ENCODE assay signal across 8 cellular contexts in genomic region chr5:95808686-95809413, GRCh38. TPM values are rescaled to one million over a fixed set of nuclear protein-coding genes. Genes with fewer than 3 reads are reported as not detected.
A peak's percentile ranks its signal among the peaks of the same experiment; 100 is the strongest.
DNase-seq lines count a peak whose midpoint lies in the region; ATAC-seq and TF ChIP-seq lines count a peak whose summit lies in the region.

No MANE protein-coding gene starts in this region.

- peaks cover 5% of the 10 kb centered on the region for H3K36me3 ChIP-seq in CD8-positive, alpha-beta T cell (ENCODE audit: insufficient read depth, low read length)
- no peaks in the 10 kb centered on the region for H3K36me3 ChIP-seq in testis (ENCODE audit: low read depth, missing control alignments)

- intact Hi-C loops in CD8-positive, alpha-beta T cell (cut with DNase I, micrococcal nuclease): loop anchor here (1.0 to 10.0 kb wide), 6 partner anchors 13 to 856 kb away; partner anchors contain the start of genes CAST (in 1 of the 2) and GLRX (in 1 of the 2)
- intact Hi-C loops in testis (cut with DNase I; ENCODE audit: low total_unique reads): no loop called here

- DNase-seq in CD8-positive, alpha-beta T cell: peak; percentile 54 to 89 (median 78)
- DNase-seq in GM20000 (ENCODE audit: low spot score): peak; percentile 86
- peak; percentile 63 to 75 for DNase-seq in activated CD4-positive, alpha-beta T cell treated with anti-CD3 and anti-CD28 coated beads for 4 hours
- peak; percentile 80 for DNase-seq in effector CD4-positive, alpha-beta T cell
- DNase-seq in natural killer cell treated with Interleukin-12 subunit alpha and Interleukin-12 subunit beta and Interleukin-15 and Interleukin-18, amount 100 ng/mL, for 72 hours (ENCODE audit: low spot score): peak; percentile 85
- peak; percentile 81 for DNase-seq in testis
- DNase-seq in type B pancreatic cell (ENCODE audit: extremely low spot score, unreplicated experiment): no peak

- no peak for TF ChIP-seq POLR2A in testis (IDR thresholded peaks at IDR 0.05)

- no peaks in the 10 kb centered on the region for H3K27me3 Mint-ChIP-seq in CD8-positive, alpha-beta T cell (ENCODE audit: low read depth)
- H3K27me3 Mint-ChIP-seq in natural killer cell treated with Interleukin-12 subunit alpha and Interleukin-12 subunit beta and Interleukin-15 and Interleukin-18, amount 100 ng/mL, for 72 hours: no peaks in the 10 kb centered on the region
- no peaks in the 10 kb centered on the region for H3K27me3 Mint-ChIP-seq in type B pancreatic cell

- peak overlapping the region; percentile 80 for H3K27ac Mint-ChIP-seq in CD8-positive, alpha-beta T cell
- peak overlapping the region; percentile 78 to 88 for H3K27ac Mint-ChIP-seq in natural killer cell treated with Interleukin-12 subunit alpha and Interleukin-12 subunit beta and Interleukin-15 and Interleukin-18, amount 100 ng/mL, for 72 hours
- H3K27ac Mint-ChIP-seq in type B pancreatic cell: no peak overlapping the region

- peaks cover 27% of the 10 kb centered on the region for H3K36me3 Mint-ChIP-seq in CD8-positive, alpha-beta T cell
- H3K36me3 Mint-ChIP-seq in natural killer cell treated with Interleukin-12 subunit alpha and Interleukin-12 subunit beta and Interleukin-15 and Interleukin-18, amount 100 ng/mL, for 72 hours: peaks cover 8% of the 10 kb centered on the region
- no peaks in the 10 kb centered on the region for H3K36me3 Mint-ChIP-seq in type B pancreatic cell

- H3K9me3 ChIP-seq in CD8-positive, alpha-beta T cell (ENCODE audit: low read length): no peaks in the 10 kb centered on the region
- no peaks in the 10 kb centered on the region for H3K9me3 ChIP-seq in testis

- peaks cover 58% of the 10 kb centered on the region for H3K4me1 Mint-ChIP-seq in CD8-positive, alpha-beta T cell (ENCODE audit: low read depth)
- peaks cover 53 to 55% of the 10 kb centered on the region in 2 donors for H3K4me1 Mint-ChIP-seq in natural killer cell treated with Interleukin-12 subunit alpha and Interleukin-12 subunit beta and Interleukin-15 and Interleukin-18, amount 100 ng/mL, for 72 hours (ENCODE audit: low read depth in 2 of 2)
- H3K4me1 Mint-ChIP-seq in type B pancreatic cell (ENCODE audit: unreplicated experiment): peaks cover 32% of the 10 kb centered on the region

- H3K4me1 ChIP-seq in CD8-positive, alpha-beta T cell (ENCODE audit: insufficient read depth, low read length): peaks cover 60% of the 10 kb centered on the region
- H3K4me1 ChIP-seq in testis: peaks cover 11% of the 10 kb centered on the region

- 39 to 41% methylated on average over 10 of the region's 10 CpGs for WGBS in testis, 2 donors

- H3K27me3 ChIP-seq in CD8-positive, alpha-beta T cell (ENCODE audit: insufficient read depth, low read length): no peaks in the 10 kb centered on the region
- H3K27me3 ChIP-seq in testis: no peaks in the 10 kb centered on the region

- no peaks in the 10 kb centered on the region for H3K9me3 Mint-ChIP-seq in CD8-positive, alpha-beta T cell
- H3K9me3 Mint-ChIP-seq in natural killer cell treated with Interleukin-12 subunit alpha and Interleukin-12 subunit beta and Interleukin-15 and Interleukin-18, amount 100 ng/mL, for 72 hours: no peaks in the 10 kb centered on the region
- no peaks in the 10 kb centered on the region for H3K9me3 Mint-ChIP-seq in type B pancreatic cell

- CTCF ChIA-PET in CD8-positive, alpha-beta T cell (lab: Charles Lee): interaction anchor here (0.7 to 12.5 kb wide), 14 partner anchors 10 to 165 kb away, joined by 3 to 154 read pairs (median 6); partner anchors contain the start of gene GLRX

- peak overlapping the region; percentile 5 for H3K27ac ChIP-seq in CD8-positive, alpha-beta T cell (ENCODE audit: low read depth, low read length)
- H3K27ac ChIP-seq in testis: peak overlapping the region; percentile 3 to 41

- POLR2A ChIA-PET in CD8-positive, alpha-beta T cell (lab: Charles Lee): interaction anchor here (0.7 to 6.1 kb wide), 7 partner anchors 13 to 162 kb away, joined by 3 to 63 read pairs (median 3); partner anchors contain the start of genes GLRX and RFESD

- no peak for TF ChIP-seq CTCF in CD8-positive, alpha-beta T cell (IDR thresholded peaks at IDR 0.05)
- TF ChIP-seq CTCF in GM20000 (IDR thresholded peaks at IDR 0.05; ENCODE audit: extremely low read depth, missing control alignments): no peak
- TF ChIP-seq CTCF in testis (IDR thresholded peaks at IDR 0.05): no peak
- TF ChIP-seq CTCF in type B pancreatic cell (conservative IDR thresholded peaks at IDR 0.05): no peak

- H3K4me3 Mint-ChIP-seq in CD8-positive, alpha-beta T cell: peak overlapping the region; percentile 70
- H3K4me3 Mint-ChIP-seq in natural killer cell treated with Interleukin-12 subunit alpha and Interleukin-12 subunit beta and Interleukin-15 and Interleukin-18, amount 100 ng/mL, for 72 hours: peak overlapping the region; percentile 70
- no peak overlapping the region for H3K4me3 Mint-ChIP-seq in type B pancreatic cell

- ATAC-seq in CD8-positive, alpha-beta T cell: peak; percentile 99
- ATAC-seq in HG03558 (IDR thresholded peaks at IDR 0.05; ENCODE audit: extremely low read depth, unreplicated experiment): peak; percentile 100
- peak; percentile 97 to 99 for ATAC-seq in natural killer cell treated with Interleukin-12 subunit alpha and Interleukin-12 subunit beta and Interleukin-15 and Interleukin-18, amount 100 ng/mL, for 72 hours

- peak overlapping the region; percentile 9 for H3K4me3 ChIP-seq in CD8-positive, alpha-beta T cell (ENCODE audit: low read depth, low read length)
- H3K4me3 ChIP-seq in testis: no peak overlapping the region

RNA-seq across cellular contexts. Expression of gene GLRX, which starts 13.7 kb away (rescaled TPM):
- 10 to 100 TPM; 17.9 to 19.5 TPM for total RNA-seq in CD8-positive, alpha-beta T cell
- 100 to 1,000 TPM; 109 to 408 TPM for total RNA-seq in natural killer cell treated with Interleukin-12 subunit alpha and Interleukin-12 subunit beta and Interleukin-15 and Interleukin-18, amount 100 ng/mL, for 72 hours
- 1 to 10 TPM; 4.5 to 5.4 TPM for total RNA-seq in testis
- polyA plus RNA-seq in testis (ENCODE audit: insufficient read depth, low read depth, low replicate concordance): 15.0 TPM
- 17.8 and 18.7 TPM in 2 replicates for total RNA-seq in type B pancreatic cell (ENCODE audit: low replicate concordance)
